In genomic region chr1:99589186-99589636, GRCh38 we compare ENCODE assay signal across 19 cellular contexts. TPM values are rescaled to one million over a fixed set of nuclear protein-coding genes. Genes with fewer than 3 reads are reported as not detected.
"Had no signal": no experiment of that assay in that cellular context is flagged by ENCODE, and none has a peak within 500 bp of the region (broad histone marks: within the 10 kb centered on the region; RNA-seq: fewer than 3 reads in every experiment).

No MANE protein-coding gene starts in this region.

- H3K27me3 ChIP-seq: testis had no signal

- H3K27ac ChIP-seq: lower lobe of right lung, psoas muscle, testis had no signal

- H3K4me3 ChIP-seq: lower lobe of right lung, psoas muscle, testis had no signal

- H3K9me3 Mint-ChIP-seq: activated naive CD4-positive, alpha-beta T cell treated with anti-CD3 and anti-CD28 coated beads for 36 hours; activated T-helper 17 cell treated with anti-CD3 and anti-CD28 coated beads, Interleukin-2, amount 50 U/mL, for 72 hours; effector memory CD8-positive, alpha-beta T cell; stimulated activated naive CD8-positive, alpha-beta T cell treated with anti-CD3 and anti-CD28 coated beads, Interleukin-15, Interleukin-2, amounts not matched to agents 100 ng/mL and 50 ng/mL, for 24 hours had no signal

- H3K9me3 ChIP-seq: lower lobe of right lung, psoas muscle, testis had no signal

- H3K36me3 Mint-ChIP-seq: naive thymus-derived CD8-positive, alpha-beta T cell had no signal

- H3K4me3 Mint-ChIP-seq: activated naive CD4-positive, alpha-beta T cell treated with anti-CD3 and anti-CD28 coated beads for 36 hours; activated T-helper 17 cell treated with anti-CD3 and anti-CD28 coated beads, Interleukin-2, amount 50 U/mL, for 72 hours; effector memory CD8-positive, alpha-beta T cell; naive thymus-derived CD8-positive, alpha-beta T cell; stimulated activated naive CD8-positive, alpha-beta T cell treated with anti-CD3 and anti-CD28 coated beads, Interleukin-15, Interleukin-2, amounts not matched to agents 100 ng/mL and 50 ng/mL, for 24 hours had no signal

- H3K4me1 Mint-ChIP-seq: activated T-helper 17 cell treated with anti-CD3 and anti-CD28 coated beads, Interleukin-2, amount 50 U/mL, for 72 hours; naive thymus-derived CD8-positive, alpha-beta T cell had no signal

- DNase-seq: activated CD4-positive, alpha-beta T cell treated with anti-CD3 and anti-CD28 coated beads, Interleukin-2, amount 50 U/mL, for 1 hour; activated CD4-positive, CD25-positive, alpha-beta regulatory T cell; activated naive CD4-positive, alpha-beta T cell treated with anti-CD3 and anti-CD28 coated beads for 36 hours; activated T-cell treated with anti-CD3 and anti-CD28 coated beads for 4 hours; cortex of kidney; effector memory CD8-positive, alpha-beta T cell; erythroblast; hippocampal formation; lower lobe of right lung; naive thymus-derived CD8-positive, alpha-beta T cell; nucleus accumbens; psoas muscle; stimulated activated CD4-positive, alpha-beta T cell treated with anti-CD3 and anti-CD28 coated beads, Interleukin-4, amount 100 ng/mL, for 1 hour; testis had no signal

- H3K36me3 ChIP-seq: lower lobe of right lung had no signal

- H3K4me1 ChIP-seq: lower lobe of right lung, psoas muscle, testis had no signal

- H3K27ac Mint-ChIP-seq: activated naive CD4-positive, alpha-beta T cell treated with anti-CD3 and anti-CD28 coated beads for 36 hours; activated T-helper 17 cell treated with anti-CD3 and anti-CD28 coated beads, Interleukin-2, amount 50 U/mL, for 72 hours; effector memory CD8-positive, alpha-beta T cell; stimulated activated naive CD8-positive, alpha-beta T cell treated with anti-CD3 and anti-CD28 coated beads, Interleukin-15, Interleukin-2, amounts not matched to agents 100 ng/mL and 50 ng/mL, for 24 hours had no signal

- ATAC-seq: activated T-helper 17 cell treated with anti-CD3 and anti-CD28 coated beads, Interleukin-2, amount 50 U/mL, for 72 hours; effector memory CD8-positive, alpha-beta T cell; lower lobe of right lung; naive thymus-derived CD8-positive, alpha-beta T cell; psoas muscle had no signal

RNA-seq across cellular contexts. Expression of gene PALMD, which starts 56.7 kb away (rescaled TPM):
- total RNA-seq: activated CD8-positive, alpha-beta memory T cell treated with anti-CD3 and anti-CD28 coated beads for 36 hours; activated naive CD4-positive, alpha-beta T cell treated with anti-CD3 and anti-CD28 coated beads for 36 hours; activated T-helper 17 cell treated with anti-CD3 and anti-CD28 coated beads, Interleukin-2, amount 50 U/mL, for 72 hours; mononuclear cell; naive thymus-derived CD8-positive, alpha-beta T cell; T-helper 1 cell treated with Interleukin-12 subunit alpha and Interleukin-12 subunit beta and Interleukin-4 antibody, amounts not matched to agents 30 ng/mL and 1 ng/mL, for 36 hours had no signal
- polyA plus RNA-seq: naive thymus-derived CD8-positive, alpha-beta T cell had no signal
